1 cellular context compared by ENCODE assay signal in the genomic region with DNA sequence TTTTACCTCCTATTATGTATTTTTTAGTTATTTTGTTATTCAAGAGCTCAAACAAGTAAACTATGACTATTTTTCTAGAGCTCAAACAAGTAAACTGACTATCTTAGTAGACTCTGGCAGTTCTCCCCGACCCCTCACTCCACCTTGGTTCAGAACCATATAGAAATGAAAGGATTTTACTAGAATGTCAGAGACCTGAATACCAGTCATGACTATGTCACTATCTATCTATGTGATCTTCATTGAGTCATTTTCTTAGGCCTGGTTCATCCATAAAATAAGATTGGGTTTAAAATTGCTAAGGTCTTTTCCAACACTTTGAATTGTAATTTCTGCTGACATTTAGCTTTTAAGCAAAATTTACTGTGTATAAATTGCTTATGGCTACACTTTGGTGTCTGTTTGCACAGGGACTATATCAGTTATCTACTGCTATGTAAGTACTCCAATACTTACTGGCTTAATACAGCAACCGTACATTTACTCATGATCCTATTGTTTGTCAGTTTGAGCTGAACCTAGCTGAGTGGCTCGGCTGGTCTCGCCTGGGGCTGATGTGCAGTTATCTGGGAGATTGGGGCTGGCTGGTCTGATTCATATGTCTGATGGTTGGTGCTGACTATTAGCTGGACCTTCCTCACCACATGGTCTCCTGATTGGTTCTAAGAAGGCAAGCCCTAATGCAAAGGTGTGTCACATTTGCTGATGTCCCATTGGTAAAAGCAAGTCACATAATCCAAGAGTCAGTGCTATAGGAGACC.
TF ChIP-seq lines count a peak whose summit lies in the region.

No MANE protein-coding gene starts in this region.

TF ChIP-seq in IMR-90, 13 proteins besides CTCF, POLR2A, EP300 and RAD21:
- TF ChIP-seq ELK1 (IDR thresholded peaks at IDR 0.05; ENCODE audit: borderline replicate concordance, low read depth, low read length) (no peak), MAFK (IDR thresholded peaks at IDR 0.05; ENCODE audit: low read depth, low read length) (peak; percentile 64)
